In the genomic region with DNA sequence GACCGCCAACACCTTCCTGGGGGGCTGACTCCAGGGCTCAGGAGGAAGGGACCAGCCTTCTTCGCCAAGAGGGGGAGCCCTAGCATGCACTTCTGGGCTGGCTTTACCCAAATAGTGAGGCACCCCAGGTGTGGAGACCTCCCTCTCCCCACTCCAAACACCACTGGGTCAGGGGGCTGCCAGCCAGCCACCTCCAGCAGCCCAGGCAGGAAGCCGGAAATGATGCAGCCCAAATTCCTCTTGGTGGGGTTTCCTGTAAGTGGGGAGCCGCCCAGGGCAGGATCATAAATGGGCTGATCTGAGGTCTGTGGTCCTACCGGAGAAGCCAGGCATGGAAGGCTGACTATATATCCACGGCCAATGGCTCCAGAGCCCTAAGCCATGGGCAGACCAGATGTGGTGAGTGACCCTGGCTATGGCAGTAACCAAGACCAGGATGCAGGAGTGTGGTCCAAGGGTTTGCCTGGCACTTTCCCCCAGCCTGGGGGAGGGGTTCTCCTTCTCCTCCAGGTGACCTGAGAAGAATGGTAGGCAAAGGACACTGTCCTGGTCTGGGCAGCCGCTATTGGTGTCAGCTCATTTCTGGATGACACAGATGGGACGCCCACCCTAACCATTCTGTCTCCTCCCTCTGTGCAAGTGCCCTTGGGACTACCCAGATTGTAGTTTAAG, we compare ENCODE assay signal across 7 cellular contexts. TPM values are rescaled to one million over a fixed set of nuclear protein-coding genes. Genes with fewer than 3 reads are reported as not detected.
DNase-seq lines count a peak whose midpoint lies in the region; ATAC-seq and TF ChIP-seq lines count a peak whose summit lies in the region.

No MANE protein-coding gene starts in this region.

- no peaks in the 10 kb centered on the region for H3K9me3 Mint-ChIP-seq in activated T-cell treated with anti-CD3 and anti-CD28 coated beads, Interleukin-2, amount 50 U/mL, for 4 hours

- TF ChIP-seq RAD21 in HCT116 (IDR thresholded peaks at IDR 0.05; ENCODE audit: low read depth): no peak

- DNase-seq in HCT116 (ENCODE audit: low read depth, low spot score) (no peak), heart left ventricle (peak in 4 of 5 donors; percentile 58 to 76 (median 70))
- DNase-seq in activated T-cell treated with anti-CD3 and anti-CD28 coated beads, Interleukin-2, amount 50 U/mL, for 4 hours: peak; percentile 36

- peaks cover 41% of the 10 kb centered on the region for H3K4me1 Mint-ChIP-seq in activated T-cell treated with anti-CD3 and anti-CD28 coated beads, Interleukin-2, amount 50 U/mL, for 4 hours (ENCODE audit: low read depth)

- H4K20me1 ChIP-seq in HCT116 (ENCODE audit: insufficient read depth): no peaks in the 10 kb centered on the region

- H3K79me2 ChIP-seq in HCT116 (ENCODE audit: insufficient read depth, low read length): peaks cover 62% of the 10 kb centered on the region

- no peaks in the 10 kb centered on the region for H3K9me3 ChIP-seq in HCT116 (ENCODE audit: control insufficient read depth in 1 of 2, insufficient read depth in 1 of 2, low read depth in 1 of 2, low read length in 2 of 2)
- H3K9me3 ChIP-seq in heart left ventricle: no peaks in the 10 kb centered on the region
- no peaks in the 10 kb centered on the region for H3K9me3 ChIP-seq in subcutaneous abdominal adipose tissue (ENCODE audit: control insufficient read depth in 5 of 5, low read length in 5 of 5)

- POLR2A ChIA-PET in HCT116 (lab: Charles Lee): no interaction called here

- H3K36me3 Mint-ChIP-seq in activated T-cell treated with anti-CD3 and anti-CD28 coated beads, Interleukin-2, amount 50 U/mL, for 4 hours (ENCODE audit: insufficient read depth): peaks cover 9% of the 10 kb centered on the region

- no TSS peak for BruUV-seq in HCT116 (replicated peaks; lab: Mats Ljungman, UMichigan)

- H3K9ac ChIP-seq in HCT116 (ENCODE audit: low read length) (no peak overlapping the region), subcutaneous abdominal adipose tissue (ENCODE audit: low read length in 5 of 5) (peak overlapping the region in 4 of 5 donors; percentile 43 to 79 (median 62))

- intact Hi-C loops in HCT116 (cut with micrococcal nuclease): no loop called here
- intact Hi-C loops in heart left ventricle (cut with DNase I): loop anchor here in 3 of 10 donors (5.0 to 10.0 kb wide), 3 partner anchors 60 to 510 kb away; no protein-coding TSS in a partner anchor

- H3K4me3 ChIP-seq in HCT116 (replicated peaks in 1 of 2; ENCODE audit: low read depth in 1 of 2, low read length in 2 of 2) (no peak overlapping the region), heart left ventricle (peak overlapping the region; percentile 12 to 95 (median 54)), subcutaneous abdominal adipose tissue (ENCODE audit: low read depth in 1 of 5, low read length in 5 of 5) (peak overlapping the region; percentile 10 to 89 (median 62))

- no peaks in the 10 kb centered on the region for H3K27me3 Mint-ChIP-seq in activated T-cell treated with anti-CD3 and anti-CD28 coated beads, Interleukin-2, amount 50 U/mL, for 4 hours (ENCODE audit: low read depth)

- H3K4me2 ChIP-seq in HCT116 (ENCODE audit: low read length): no peak overlapping the region

- CTCF ChIA-PET in HCT116 (lab: Charles Lee): interaction anchor here (1.3 to 1.5 kb wide), 2 partner anchors 18 to 32 kb away, joined by 3 to 4 read pairs; a partner anchor contains a TSS

- H3K27ac ChIP-seq in HCT116 (ENCODE audit: low read depth, low read length) (no peak overlapping the region; the same call in 1 of the 2 replicates), heart left ventricle (peak overlapping the region; percentile 73 to 97 (median 88)), subcutaneous abdominal adipose tissue (ENCODE audit: low read depth, low read length) (peak overlapping the region; percentile 82)

- no peak for TF ChIP-seq POLR2A in HCT116 (IDR thresholded peaks at IDR 0.05; ENCODE audit: borderline replicate concordance, extremely low read depth, insufficient read depth, insufficient read length)
- peak in 1 of 2 donors; percentile 57 for TF ChIP-seq POLR2A in heart left ventricle (IDR thresholded peaks at IDR 0.05)

- peaks cover 0 to 4% of the 10 kb centered on the region in 2 experiments; a peak in 1 of 4 replicates for H3K36me3 ChIP-seq in HCT116 (ENCODE audit: control insufficient read depth in 1 of 2, insufficient read depth in 2 of 2, low read length in 2 of 2)
- H3K36me3 ChIP-seq in heart left ventricle: peaks cover 0 to 30% (median 25%) of the 10 kb centered on the region in 9 donors
- H3K36me3 ChIP-seq in subcutaneous abdominal adipose tissue (ENCODE audit: control insufficient read depth in 5 of 5, insufficient read depth in 5 of 5, low read length in 5 of 5): peaks cover 0 to 28% (median 25%) of the 10 kb centered on the region in 5 donors

- no peaks in the 10 kb centered on the region for H3K27me3 ChIP-seq in HCT116 (ENCODE audit: insufficient read depth, low read length)
- H3K27me3 ChIP-seq in heart left ventricle: no peaks in the 10 kb centered on the region
- H3K27me3 ChIP-seq in subcutaneous abdominal adipose tissue (ENCODE audit: control insufficient read depth in 5 of 5, insufficient read depth in 4 of 5, low read length in 5 of 5): no peaks in the 10 kb centered on the region

- H3K9me2 ChIP-seq in HCT116 (ENCODE audit: insufficient read depth): no peaks in the 10 kb centered on the region

- peak overlapping the region; percentile 29 for H3K4me3 Mint-ChIP-seq in activated T-cell treated with anti-CD3 and anti-CD28 coated beads, Interleukin-2, amount 50 U/mL, for 4 hours

- TF ChIP-seq CTCF in HCT116 (IDR thresholded peaks at IDR 0.05 in 2 of 3, conservative IDR thresholded peaks at IDR 0.05 in 1 of 3; ENCODE audit: borderline replicate concordance in 1 of 3, insufficient read depth in 1 of 3, low read depth in 2 of 3, low read length in 2 of 3) (peak in 2 of 3 experiments; percentile 26 to 35; a peak in 4 of 6 replicates), heart left ventricle (IDR thresholded peaks at IDR 0.05) (peak in 5 of 12 donors; percentile 16 to 31 (median 21))

- no peak overlapping the region for H2AFZ ChIP-seq in HCT116 (ENCODE audit: low read depth, low read length, poor library complexity, severe bottlenecking)

- ATAC-seq in HCT116 (no peak), heart left ventricle (peak; percentile 2 to 70 (median 8)), GM18502 (IDR thresholded peaks at IDR 0.05; ENCODE audit: poor library complexity, unreplicated experiment) (no peak), GM21717 (IDR thresholded peaks at IDR 0.05; ENCODE audit: unreplicated experiment) (no peak), GM18519 (IDR thresholded peaks at IDR 0.05; ENCODE audit: low FRiP score, unreplicated experiment) (no peak)
- ATAC-seq in activated T-cell treated with anti-CD3 and anti-CD28 coated beads, Interleukin-2, amount 50 U/mL, for 4 hours: no peak

- WGBS in heart left ventricle, 4 donors: 50 to 67% (median 64%) methylated on average over 5 to 8 of the region's 8 CpGs

- H3K4me1 ChIP-seq in HCT116 (ENCODE audit: control insufficient read depth in 1 of 2, insufficient read depth in 2 of 2, low read length in 2 of 2): peaks cover 13 to 59% of the 10 kb centered on the region in 2 experiments; a peak in 3 of 4 replicates
- H3K4me1 ChIP-seq in heart left ventricle: peaks cover 0 to 80% (median 52%) of the 10 kb centered on the region in 12 donors
- peaks cover 9 to 70% (median 59%) of the 10 kb centered on the region in 5 donors for H3K4me1 ChIP-seq in subcutaneous abdominal adipose tissue (ENCODE audit: control insufficient read depth in 5 of 5, insufficient read depth in 5 of 5, low read length in 5 of 5)

- RAD21 ChIA-PET in HCT116 (lab: Charles Lee; ENCODE audit: low non-redundant PET in 1 of 2, low total read pairs in 2 of 2, uncharacterized antibody in 2 of 2, unreplicated experiment in 2 of 2): interaction anchor here in 1 of 2 experiments (0.7 kb wide), 1 partner anchor 9 kb away, joined by 3 read pairs; no protein-coding TSS in a partner anchor

TF ChIP-seq in HCT116, 20 proteins besides CTCF, POLR2A, EP300 and RAD21 (continues in another document):
- TF ChIP-seq EZH2 (IDR thresholded peaks at IDR 0.05) (no peak), EZH2phosphoT487 (IDR thresholded peaks at IDR 0.05; ENCODE audit: borderline replicate concordance) (no peak), SRF (IDR thresholded peaks at IDR 0.05; ENCODE audit: low read depth) (no peak)
- TF ChIP-seq, protein P1, sequence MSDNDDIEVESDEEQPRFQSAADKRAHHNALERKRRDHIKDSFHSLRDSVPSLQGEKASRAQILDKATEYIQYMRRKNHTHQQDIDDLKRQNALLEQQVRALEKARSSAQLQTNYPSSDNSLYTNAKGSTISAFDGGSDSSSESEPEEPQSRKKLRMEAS (IDR thresholded peaks at IDR 0.05): no peak

RNA-seq across cellular contexts. Expression of a gene that starts 4.2 kb away (rescaled TPM):
- total RNA-seq in HCT116 (2021; ENCODE audit: unreplicated experiment) (76.5 TPM), heart left ventricle (10 to 100 TPM; 23.1 to 52.9 (median 31.4) TPM)
- 55.6 and 64.3 TPM in 2 replicates for polyA plus RNA-seq in HCT116 (2012)
- 10 to 100 TPM; 79.3 to 91.3 (median 90.8) TPM for total RNA-seq in activated T-cell treated with anti-CD3 and anti-CD28 coated beads, Interleukin-2, amount 50 U/mL, for 4 hours
- 10 to 100 TPM; 23.0 to 37.8 TPM for polyA plus RNA-seq in heart left ventricle

RNA-seq across cellular contexts. Expression of a gene that starts 7.7 kb away (rescaled TPM):
- total RNA-seq in HCT116 (2021; ENCODE audit: unreplicated experiment) (27.4 TPM), heart left ventricle (1 to 10 TPM; 4.4 to 9.9 (median 6.1) TPM)
- polyA plus RNA-seq in HCT116 (2012): 11.6 and 11.9 TPM in 2 replicates
- total RNA-seq in activated T-cell treated with anti-CD3 and anti-CD28 coated beads, Interleukin-2, amount 50 U/mL, for 4 hours: 10 to 100 TPM; 33.3 to 40.7 (median 40.4) TPM
- 10 to 100 TPM in 1 of 2 donors, 1 to 10 TPM in 1; 4.1 to 12.7 TPM for polyA plus RNA-seq in heart left ventricle

RNA-seq across cellular contexts. Expression of a gene that starts 16.7 kb away (rescaled TPM):
- 33.3 TPM for total RNA-seq in HCT116 (2021; ENCODE audit: unreplicated experiment)
- 41.7 and 44.9 TPM in 2 replicates for polyA plus RNA-seq in HCT116 (2012)
- total RNA-seq in activated T-cell treated with anti-CD3 and anti-CD28 coated beads, Interleukin-2, amount 50 U/mL, for 4 hours: 10 to 100 TPM; 40.9 to 53.9 (median 42.1) TPM
- total RNA-seq in heart left ventricle: 10 to 100 TPM; 23.8 to 65.5 (median 38.3) TPM
- polyA plus RNA-seq in heart left ventricle: 10 to 100 TPM; 65.1 to 93.0 TPM

RNA-seq across cellular contexts. Expression of a gene that starts 18.4 kb away (rescaled TPM):
- total RNA-seq in HCT116 (2021; ENCODE audit: unreplicated experiment) (8.2 TPM), heart left ventricle (10 to 100 TPM in 2 of 9 donors, 1 to 10 TPM in 7; 5.3 to 13.1 (median 9.0) TPM)
- 4.9 and 5.1 TPM in 2 replicates for polyA plus RNA-seq in HCT116 (2012)
- 10 to 100 TPM in 1 of 3 donors, 1 to 10 TPM in 2; 7.6 to 10.6 (median 9.9) TPM for total RNA-seq in activated T-cell treated with anti-CD3 and anti-CD28 coated beads, Interleukin-2, amount 50 U/mL, for 4 hours
- polyA plus RNA-seq in heart left ventricle: 1 to 10 TPM; 4.0 to 8.2 TPM

RNA-seq across cellular contexts. Expression of a gene that starts 37.5 kb away (rescaled TPM):
- total RNA-seq in HCT116 (2021; ENCODE audit: unreplicated experiment) (8.7 TPM), heart left ventricle (100 to 1,000 TPM in 3 of 9 donors, 10 to 100 TPM in 6; 72.1 to 115 (median 95.5) TPM)
- polyA plus RNA-seq in HCT116 (2012): 9.3 and 11.9 TPM in 2 replicates
- 10 to 100 TPM in 2 of 3 donors, 1 to 10 TPM in 1; 9.8 to 12.3 (median 11.8) TPM for total RNA-seq in activated T-cell treated with anti-CD3 and anti-CD28 coated beads, Interleukin-2, amount 50 U/mL, for 4 hours
- polyA plus RNA-seq in heart left ventricle: 10 to 100 TPM; 50.7 to 96.2 TPM

Comparison
In these comparisons a context has a peak if more than half of its experiments do, and no peak if none do; other contexts are left out.
1. ATAC-seq: peak in heart left ventricle (4 of 4); none in HCT116 (single experiment), activated T-cell treated with anti-CD3 and anti-CD28 coated beads, Interleukin-2, amount 50 U/mL, for 4 hours (0 of 2), GM18502 (single experiment), GM21717 (single experiment) and GM18519 (single experiment).
2. H3K4me3 ChIP-seq: peak in heart left ventricle (12 of 12) and subcutaneous abdominal adipose tissue (5 of 5); none in HCT116 (0 of 2).